Comparison of ENCODE assay signal across 30 cellular contexts in the genomic region with DNA sequence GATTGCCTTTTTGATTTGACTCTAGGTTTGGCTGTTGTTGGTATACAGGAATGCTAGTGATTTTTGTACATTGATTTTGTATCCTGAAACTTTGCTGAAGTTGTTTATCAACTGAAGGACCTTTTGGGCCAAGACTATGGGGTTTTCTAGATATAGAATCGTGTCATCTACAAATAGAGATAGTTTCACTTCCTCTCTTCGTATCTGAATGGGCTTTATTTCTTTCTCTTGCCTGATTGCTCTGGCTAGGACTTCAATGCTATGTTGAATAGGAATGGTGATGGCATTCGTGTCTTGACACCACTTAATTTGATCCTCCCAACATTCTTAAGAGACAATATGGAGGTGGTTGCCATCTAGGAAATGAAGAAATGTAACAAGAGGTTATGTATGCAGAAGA.
"Had no signal": no experiment of that assay in that cellular context is flagged by ENCODE, and none has a peak within 500 bp of the region (broad histone marks: within the 10 kb centered on the region; RNA-seq: fewer than 3 reads in every experiment).

No MANE protein-coding gene starts in this region.

- H3K36me3 Mint-ChIP-seq: immature natural killer cell; stimulated activated naive B cell treated with anti-CD40 and anti-IgM and Interleukin-4, amounts not matched to agents 10 μg/mL and 1 μg/mL and 100 μg/mL, for 72 hours had no signal

- H3K27ac Mint-ChIP-seq: immature natural killer cell; naive thymus-derived CD8-positive, alpha-beta T cell; nephron; stimulated activated naive B cell treated with anti-CD40 and anti-IgM and Interleukin-4, amounts not matched to agents 10 μg/mL and 1 μg/mL and 100 μg/mL, for 72 hours had no signal

- H3K27me3 Mint-ChIP-seq: naive thymus-derived CD8-positive, alpha-beta T cell; stimulated activated naive B cell treated with anti-CD40 and anti-IgM and Interleukin-4, amounts not matched to agents 10 μg/mL and 1 μg/mL and 100 μg/mL, for 72 hours had no signal

- DNase-seq: immature natural killer cell; kidney; left colon; left lung; lower lobe of right lung; mammary epithelial cell; mesenchymal stem cell; naive thymus-derived CD8-positive, alpha-beta T cell; nucleus accumbens; pancreas; posterior cingulate gyrus; retina; right cardiac atrium; stimulated activated CD4-positive, alpha-beta T cell treated with anti-CD3 and anti-CD28 coated beads, Interleukin-12 subunit alpha, Interleukin-12 subunit beta, amount 100 ng/mL, for 4 hours; stimulated activated CD4-positive, alpha-beta T cell treated with anti-CD3 and anti-CD28 coated beads, Interleukin-15, amount 100 ng/mL, for 24 hours; stimulated activated CD4-positive, alpha-beta T cell treated with anti-CD3 and anti-CD28 coated beads, Interleukin-2, amount 100 ng/mL, for 24 hours; stimulated activated CD4-positive, alpha-beta T cell treated with anti-CD3 and anti-CD28 coated beads, Interleukin-4, amount 100 ng/mL, for 1 hour; stimulated activated naive B cell treated with anti-CD40 and anti-IgM and Interleukin-4, amounts not matched to agents 10 μg/mL and 1 μg/mL and 100 μg/mL, for 72 hours; stimulated activated naive CD8-positive, alpha-beta T cell treated with anti-CD3 and anti-CD28 coated beads, Interleukin-15, Interleukin-2, amounts not matched to agents 100 U/mL and 50 U/mL, for 24 hours; stomach; testis; thyroid gland; transverse colon; upper lobe of left lung had no signal

- H3K4me3 Mint-ChIP-seq: immature natural killer cell; naive thymus-derived CD8-positive, alpha-beta T cell; nephron; neural crest cell; stimulated activated naive B cell treated with anti-CD40 and anti-IgM and Interleukin-4, amounts not matched to agents 10 μg/mL and 1 μg/mL and 100 μg/mL, for 72 hours had no signal

- H3K9me3 ChIP-seq: lower lobe of right lung, pancreas, prostate gland, testis, thyroid gland, transverse colon, vagina had no signal

- H3K4me1 Mint-ChIP-seq: immature natural killer cell; naive thymus-derived CD8-positive, alpha-beta T cell; nephron; neural crest cell; stimulated activated naive B cell treated with anti-CD40 and anti-IgM and Interleukin-4, amounts not matched to agents 10 μg/mL and 1 μg/mL and 100 μg/mL, for 72 hours had no signal

- H3K36me3 ChIP-seq: left lung, lower lobe of right lung, pancreas, prostate gland, stomach, thyroid gland, transverse colon, upper lobe of left lung, vagina had no signal

- H3K27ac ChIP-seq: left lung, lower lobe of right lung, pancreas, prostate gland, skin epidermis, stomach, testis, thyroid gland, transverse colon, upper lobe of left lung, vagina had no signal

- H3K27me3 ChIP-seq: left lung, pancreas, stomach, testis, thyroid gland, transverse colon, upper lobe of left lung, vagina had no signal

- H3K4me1 ChIP-seq: left lung, lower lobe of right lung, pancreas, prostate gland, stomach, testis, thyroid gland, transverse colon, upper lobe of left lung, vagina had no signal

- ATAC-seq: left colon; left lung; lower lobe of right lung; naive thymus-derived CD8-positive, alpha-beta T cell; pancreas; right cardiac atrium; sciatic nerve; stimulated activated naive B cell treated with anti-CD40 and anti-IgM and Interleukin-4, amounts not matched to agents 10 μg/mL and 1 μg/mL and 100 μg/mL, for 72 hours; stimulated activated naive CD8-positive, alpha-beta T cell treated with anti-CD3 and anti-CD28 coated beads, Interleukin-15, Interleukin-2, amounts not matched to agents 100 U/mL and 50 U/mL, for 24 hours had no signal

- H3K4me3 ChIP-seq: left lung, lower lobe of right lung, pancreas, prostate gland, skin epidermis, stomach, testis, thyroid gland, transverse colon, upper lobe of left lung, vagina had no signal
